Comparison of ENCODE assay signal across 8 cellular contexts in genomic region chr10:32378371-32379301, GRCh38. TPM values are rescaled to one million over a fixed set of nuclear protein-coding genes. Genes with fewer than 3 reads are reported as not detected.
A peak's percentile ranks its signal among the peaks of the same experiment; 100 is the strongest.
DNase-seq lines count a peak whose midpoint lies in the region; ATAC-seq and TF ChIP-seq lines count a peak whose summit lies in the region.

No MANE protein-coding gene starts in this region.

- CTCF ChIA-PET in AG04450 (lab: Charles Lee) = interaction anchor here (0.6 to 4.4 kb wide), 5 partner anchors 9 to 119 kb away, joined by 3 to 20 read pairs (median 7); no protein-coding TSS in a partner anchor

- DNase-seq in AG04450 (ENCODE audit: low read depth, low spot score) (peak; percentile 54), NCI-H2227 (lab: John Stamatoyannopoulos, UW; ENCODE audit: unreplicated experiment) (peak; percentile 87), inferior parietal cortex (ENCODE audit: extremely low spot score) (peak; percentile 94), smooth muscle cell of the brain vasculature (ENCODE audit: low read depth, low spot score) (peak; percentile 63)
- peak; percentile 93 for DNase-seq in central memory CD4-positive, alpha-beta T cell

- H3K27ac ChIP-seq in AG04450 (ENCODE audit: low read depth, low read length) = no peak overlapping the region

- POLR2A ChIA-PET in AG04450 (lab: Yijun Ruan, JAX) = interaction anchor here (0.8 to 1.0 kb wide), 2 partner anchors 8 to 32 kb away, joined by 3 read pairs; no protein-coding TSS in a partner anchor

- no peaks in the 10 kb centered on the region for H3K27me3 ChIP-seq in AG04450 (ENCODE audit: control insufficient read depth, insufficient read depth, low read length)

- ATAC-seq in GM18907 (IDR thresholded peaks at IDR 0.05; ENCODE audit: unreplicated experiment) = peak; percentile 95
- ATAC-seq in HG03139 (IDR thresholded peaks at IDR 0.05; ENCODE audit: unreplicated experiment) = peak; percentile 93

- TF ChIP-seq CTCF in AG04450 (IDR thresholded peaks at IDR 0.05; ENCODE audit: low read depth, low read length) (no peak), WI38 (IDR thresholded peaks at IDR 0.05; ENCODE audit: low read depth, low read length) (no peak)

- H3K4me3 ChIP-seq in AG04450 (ENCODE audit: low read depth, low read length) = peak overlapping the region; percentile 76
- H3K4me3 ChIP-seq in WI38 (ENCODE audit: low read depth, low read length) = peak overlapping the region; percentile 77

- H3K9me3 ChIP-seq in AG04450 (ENCODE audit: control insufficient read depth, insufficient read depth, low read length) = no peaks in the 10 kb centered on the region

RNA-seq across cellular contexts. Expression of gene EPC1, which starts 31.7 kb away (rescaled TPM):
- 27.3 and 34.1 TPM in 2 replicates for polyA plus RNA-seq in AG04450 (2011; rRNA removed)
- polyA minus RNA-seq in AG04450 (2011; rRNA and poly(A)+ RNA removed) = 58.1 and 74.4 TPM in 2 replicates
